8 cellular contexts compared by ENCODE assay signal in genomic region chr6:11093591-11094410, GRCh38. TPM values are rescaled to one million over a fixed set of nuclear protein-coding genes. Genes with fewer than 3 reads are reported as not detected.
DNase-seq lines count a peak whose midpoint lies in the region; ATAC-seq and TF ChIP-seq lines count a peak whose summit lies in the region.

Gene SMIM13 (plus strand): TSS chr6:11093834. CDS start chr6:11094314, 480 bp downstream.

- H3K9me3 ChIP-seq in heart right ventricle: no peaks in the 10 kb centered on the region

- peaks cover 0 to 29% (median 20%) of the 10 kb centered on the region in 9 donors for H3K4me1 ChIP-seq in heart right ventricle

- H3K27me3 ChIP-seq in heart right ventricle: no peaks in the 10 kb centered on the region

- ATAC-seq in HG02884 (IDR thresholded peaks at IDR 0.05; ENCODE audit: unreplicated experiment) (peak; percentile 83), heart right ventricle (peak; percentile 98 to 99 (median 99))

- 0% methylated on average over 92 to 94 of the region's 94 CpGs for WGBS in heart right ventricle, 2 donors

- intact Hi-C loops in T-helper 1 cell treated with Interleukin-12 subunit alpha and Interleukin-12 subunit beta and Interleukin-4 antibody, amounts not matched to agents 30 ng/mL and 1 ng/mL, for 36 hours (cut with micrococcal nuclease): loop anchor here (1.0 to 10.0 kb wide), 19 partner anchors 50 to 958 kb away; partner anchors contain the start of genes C6orf52, MAK, NEDD9 and PAK1IP1
- intact Hi-C loops in heart right ventricle (cut with DNase I): no loop called here
- intact Hi-C loops in posterior vena cava (cut with DNase I): no loop called here

- in situ Hi-C loops in GM13977 (cut with MboI; ENCODE audit: low pct_unique_long_range_greater_than_20kb, low sequenced_read_pairs, unreplicated experiment): no loop called here

- DNase-seq in GM13977 (ENCODE audit: low spot score) (peak; percentile 98), NCI-H146 treated with DMSO at 0.1 percent for 48 hours (lab: John Stamatoyannopoulos, UW; ENCODE audit: unreplicated experiment) (peak; percentile 96), amniotic epithelial cell (ENCODE audit: low read depth) (peak; percentile 97), heart right ventricle (peak; percentile 97 to 98), posterior vena cava (ENCODE audit: low spot score) (peak; percentile 99), ureter (ENCODE audit: low spot score) (peak; percentile 97)

- TF ChIP-seq CTCF in GM13977 (IDR thresholded peaks at IDR 0.05; ENCODE audit: extremely low read depth, insufficient read depth, missing control alignments) (peak; percentile 75), heart right ventricle (IDR thresholded peaks at IDR 0.05) (peak in 7 of 9 donors; percentile 36 to 70 (median 66))

- H3K4me3 ChIP-seq in heart right ventricle: peak within 1 kb of the TSS; percentile 71 to 99 (median 93)

- peak within 1 kb of the TSS; percentile 93 to 100 (median 98) for H3K27ac ChIP-seq in heart right ventricle

- no peaks in the 10 kb centered on the region for H3K36me3 ChIP-seq in heart right ventricle

RNA-seq across cellular contexts. Expression of gene SMIM13, which starts in this region (rescaled TPM):
- 11.5 and 11.8 TPM in 2 replicates for total RNA-seq in T-helper 1 cell treated with Interleukin-12 subunit alpha and Interleukin-12 subunit beta and Interleukin-4 antibody, amounts not matched to agents 30 ng/mL and 1 ng/mL, for 36 hours
- 10 to 100 TPM; 10.5 to 14.6 (median 11.8) TPM for total RNA-seq in heart right ventricle
- 1 to 10 TPM; 3.0 to 8.3 TPM for polyA plus RNA-seq in heart right ventricle
- total RNA-seq in posterior vena cava: 10 to 100 TPM in 1 of 2 donors, 1 to 10 TPM in 1; 9.2 to 11.8 TPM
- total RNA-seq in ureter: 6.7 TPM

Comparison
In these comparisons a context has a peak if more than half of its experiments do, and no peak if none do; other contexts are left out.
1. Peak in every context shown above with its lines: DNase-seq, ATAC-seq, H3K4me3 ChIP-seq and H3K27ac ChIP-seq.